In genomic region chr3:120306519-120307455, GRCh38 we compare ENCODE assay signal across 20 cellular contexts. TPM values are rescaled to one million over a fixed set of nuclear protein-coding genes. Genes with fewer than 3 reads are reported as not detected.
"Had no signal": no experiment of that assay in that cellular context is flagged by ENCODE, and none has a peak within 500 bp of the region (broad histone marks: within the 10 kb centered on the region; RNA-seq: fewer than 3 reads in every experiment).

No MANE protein-coding gene starts in this region.

- H3K27ac Mint-ChIP-seq: activated B cell treated with CpG ODN at 0.5 μM for 24 hours; activated naive CD4-positive, alpha-beta T cell treated with anti-CD3 and anti-CD28 coated beads for 36 hours; activated naive CD8-positive, alpha-beta T cell treated with anti-CD3 and anti-CD28 coated beads, Interleukin-2, amount 10 ng/mL, durations not matched to agents 7 days and 5 days; nephron; progenitor cell of endocrine pancreas; T-helper 2 cell treated with Interferon-gamma antibody and Interleukin-4, amounts not matched to agents 5 μg/mL and 100 μg/mL, for 36 hours; type B pancreatic cell had no signal

- H3K27me3 Mint-ChIP-seq: activated B cell treated with CpG ODN at 0.5 μM for 24 hours, progenitor cell of endocrine pancreas, type B pancreatic cell had no signal

- H3K9me3 ChIP-seq: heart right ventricle, left ventricle myocardium inferior, neutrophil had no signal

- H3K4me3 Mint-ChIP-seq: activated B cell treated with CpG ODN at 0.5 μM for 24 hours; activated naive CD4-positive, alpha-beta T cell treated with anti-CD3 and anti-CD28 coated beads for 36 hours; activated naive CD8-positive, alpha-beta T cell treated with anti-CD3 and anti-CD28 coated beads, Interleukin-2, amount 10 ng/mL, durations not matched to agents 7 days and 5 days; nephron; T-helper 2 cell treated with Interferon-gamma antibody and Interleukin-4, amounts not matched to agents 5 μg/mL and 100 μg/mL, for 36 hours; type B pancreatic cell had no signal

- H3K9me3 Mint-ChIP-seq: activated B cell treated with CpG ODN at 0.5 μM for 24 hours; activated naive CD8-positive, alpha-beta T cell treated with anti-CD3 and anti-CD28 coated beads, Interleukin-2, amount 10 ng/mL, durations not matched to agents 7 days and 5 days; nephron; T-helper 2 cell treated with Interferon-gamma antibody and Interleukin-4, amounts not matched to agents 5 μg/mL and 100 μg/mL, for 36 hours; type B pancreatic cell had no signal

- ATAC-seq: esophagus mucosa, heart right ventricle had no signal

- H3K36me3 Mint-ChIP-seq: activated naive CD8-positive, alpha-beta T cell treated with anti-CD3 and anti-CD28 coated beads, Interleukin-2, amount 10 ng/mL, durations not matched to agents 7 days and 5 days; type B pancreatic cell had no signal

- H3K36me3 ChIP-seq: heart right ventricle, left ventricle myocardium inferior, neutrophil had no signal

- H3K4me3 ChIP-seq: heart right ventricle, left ventricle myocardium inferior, lung had no signal

- FAIRE-seq: astrocyte had no signal

- DNase-seq: activated B cell treated with CpG ODN at 0.5 μM for 24 hours; activated effector memory CD4-positive, alpha-beta T cell treated with Interleukin-2 at 50 U/mL for 16 hours; activated naive CD4-positive, alpha-beta T cell treated with anti-CD3 and anti-CD28 coated beads for 36 hours; activated naive CD8-positive, alpha-beta T cell treated with anti-CD3 and anti-CD28 coated beads, Interleukin-2, amount 10 ng/mL, durations not matched to agents 7 days and 5 days; central memory CD4-positive, alpha-beta T cell; foreskin melanocyte; heart right ventricle; left ventricle myocardium inferior; stimulated activated CD4-positive, alpha-beta T cell treated with anti-CD3 and anti-CD28 coated beads, Interleukin-15, amount 100 ng/mL, for 24 hours; stimulated activated CD4-positive, alpha-beta T cell treated with anti-CD3 and anti-CD28 coated beads, Interleukin-2, amount 100 ng/mL, for 24 hours; stimulated activated naive CD4-positive, alpha-beta T cell treated with Interleukin-2 at 50 U/mL for 16 hours; T-helper 1 cell had no signal

- H3K4me1 Mint-ChIP-seq: activated B cell treated with CpG ODN at 0.5 μM for 24 hours; activated naive CD8-positive, alpha-beta T cell treated with anti-CD3 and anti-CD28 coated beads, Interleukin-2, amount 10 ng/mL, durations not matched to agents 7 days and 5 days; nephron had no signal

- H3K27ac ChIP-seq: heart right ventricle, left ventricle myocardium inferior, neutrophil had no signal

RNA-seq across cellular contexts. Expression of gene GPR156, which starts 21.8 kb away (rescaled TPM):
- total RNA-seq: activated naive CD4-positive, alpha-beta T cell treated with anti-CD3 and anti-CD28 coated beads for 36 hours; activated naive CD8-positive, alpha-beta T cell treated with anti-CD3 and anti-CD28 coated beads, Interleukin-2, amount 10 ng/mL, durations not matched to agents 7 days and 5 days; left ventricle myocardium inferior had no signal
